ENCODE assay signal across 19 cellular contexts in genomic region chr12:89682284-89682683, GRCh38. TPM values are rescaled to one million over a fixed set of nuclear protein-coding genes. Genes with fewer than 3 reads are reported as not detected.
DNase-seq lines count a peak whose midpoint lies in the region; ATAC-seq, FAIRE-seq and TF ChIP-seq lines count a peak whose summit lies in the region.
"Had no signal": no experiment of that assay in that cellular context is flagged by ENCODE, and none has a peak within 500 bp of the region (broad histone marks: within the 10 kb centered on the region; RNA-seq: fewer than 3 reads in every experiment).

No MANE protein-coding gene starts in this region.

- TF ChIP-seq EP300 in K562 (IDR thresholded peaks at IDR 0.05; ENCODE audit: low read length), result no peak

- WGBS in K562 (ENCODE audit: insufficient coverage, low coverage, missing lambda C conversion rate), result 96% methylated on average over 3 of the region's 3 CpGs

- H3K4me2 ChIP-seq in K562 (ENCODE audit: insufficient read depth, low read length), result no peak overlapping the region
- H3K4me2 ChIP-seq: KMS-11 had no signal

- peak; percentile 57 for ATAC-seq in HG02610 (IDR thresholded peaks at IDR 0.05; ENCODE audit: unreplicated experiment)
- no peak for ATAC-seq in K562
- ATAC-seq in GM19328 (IDR thresholded peaks at IDR 0.05; ENCODE audit: unreplicated experiment), result no peak

- TF ChIP-seq CTCF in K562 (IDR thresholded peaks at IDR 0.05 in 2 of 3, conservative IDR thresholded peaks at IDR 0.05 in 1 of 3; ENCODE audit: insufficient read depth in 2 of 3, low read depth in 1 of 3, low read length in 3 of 3), result no peak

- peaks cover 4% of the 10 kb centered on the region for H3K36me3 ChIP-seq in K562 (ENCODE audit: control insufficient read depth, insufficient read depth, low read length)

- POLR2A ChIA-PET in K562 (lab: Yijun Ruan, JAX), result no interaction called here

- no peaks in the 10 kb centered on the region for H4K20me1 ChIP-seq in K562 (replicated peaks; ENCODE audit: control insufficient read depth, insufficient read depth, low read length)

- no peak for TF ChIP-seq RAD21 in K562 (CRISPR knock-in tag; conservative IDR thresholded peaks at IDR 0.05 in 1 of 2, IDR thresholded peaks at IDR 0.05 in 1 of 2)

- peaks cover 12% of the 10 kb centered on the region for H3K9me3 ChIP-seq in K562 (replicated peaks; ENCODE audit: control insufficient read depth, insufficient read depth, low read depth, low read length)

- no peak overlapping the region for H3K9ac ChIP-seq in K562 (ENCODE audit: insufficient read depth in 1 of 2, low read depth in 2 of 2, low read length in 2 of 2)
- H3K9ac ChIP-seq: GM23248, KMS-11 had no signal

- no peak overlapping the region for H3K4me3 ChIP-seq in K562
- H3K4me3 ChIP-seq: GM23248 had no signal

- FAIRE-seq in GM19239 (lab: Jason Lieb, UNC), result peak; percentile 85
- no peak for FAIRE-seq in K562 (lab: Jason Lieb, UNC)
- FAIRE-seq: A204.1, D721Med had no signal

- in situ Hi-C loops in K562 (cut with MboI), result no loop called here

- H3K9me1 ChIP-seq in K562 (ENCODE audit: control insufficient read depth, insufficient read depth, low read length), result no peaks in the 10 kb centered on the region

- intact Hi-C loops in K562 (cut with micrococcal nuclease), result no loop called here

- CTCF ChIA-PET in K562 (lab: Yijun Ruan, JAX; ENCODE audit: low intra/inter-chr PET ratio), result no interaction called here

- no peak for TF ChIP-seq POLR2A in K562 (conservative IDR thresholded peaks at IDR 0.05)

- no peak overlapping the region for H2AFZ ChIP-seq in K562 (ENCODE audit: low read depth, low read length)
- H2AFZ ChIP-seq: GM23248 had no signal

- BruUV-seq in K562 (replicated peaks; lab: Mats Ljungman, UMichigan), result no TSS peak

- peaks cover 99% of the 10 kb centered on the region for H3K79me2 ChIP-seq in K562 (ENCODE audit: control insufficient read depth, insufficient read depth, low read length)

- H3K4me1 ChIP-seq in K562 (replicated peaks in 1 of 2; ENCODE audit: control insufficient read depth in 2 of 2, insufficient read depth in 2 of 2, low read length in 2 of 2), result peaks cover 4 to 23% of the 10 kb centered on the region in 2 experiments; a peak in 4 of 5 replicates

- DNase-seq in GM19239 (ENCODE audit: insufficient read length, low spot score), result no peak
- DNase-seq in K562 (ENCODE audit: extremely low read depth in 1 of 4, low spot score in 3 of 4), result no peak
- DNase-seq in DMS114 treated with DMSO at 0.1 percent for 48 hours (lab: John Stamatoyannopoulos, UW; ENCODE audit: unreplicated experiment), result no peak
- no peak for DNase-seq in activated CD4-positive, alpha-beta T cell treated with anti-CD3 and anti-CD28 coated beads, Interleukin-2, amount 50 U/mL, for 1 hour
- DNase-seq: AML-193; Caco-2; CD4-positive, alpha-beta T cell; DMS153; DMS79; GDM1; GM23248; HCEC 1CT; HFFc6 had no signal

- H3K27me3 ChIP-seq in K562 (ENCODE audit: control insufficient read depth in 2 of 2, insufficient read depth in 2 of 2, low read length in 2 of 2), result no peaks in the 10 kb centered on the region

- no peak overlapping the region for H3K27ac ChIP-seq in K562 (ENCODE audit: extremely low read depth, low read depth, low read length)
- H3K27ac ChIP-seq: C4-2B, GM23248, KMS-11 had no signal

TF ChIP-seq in K562, 482 proteins besides CTCF, POLR2A, EP300 and RAD21:
- no peak for TF ChIP-seq ARHGAP35 (IDR thresholded peaks at IDR 0.05; ENCODE audit: partially characterized antibody)
- TF ChIP-seq HDGF (IDR thresholded peaks at IDR 0.05), result no peak
- peak in 1 of 2 experiments; percentile 83; a peak in 2 of 3 replicates for TF ChIP-seq CBX3 (IDR thresholded peaks at IDR 0.05; ENCODE audit: borderline replicate concordance in 1 of 2, low read length in 2 of 2)
- no peak for TF ChIP-seq MTA3 (IDR thresholded peaks at IDR 0.05; ENCODE audit: borderline replicate concordance)
- no peak for TF ChIP-seq BMI1 (IDR thresholded peaks at IDR 0.05; ENCODE audit: low read length)
- TF ChIP-seq XRCC5 (IDR thresholded peaks at IDR 0.05; ENCODE audit: low read depth, low read length), result no peak
- TF ChIP-seq ETS1 (conservative IDR thresholded peaks at IDR 0.05; ENCODE audit: control insufficient read depth, low read depth, low read length), result no peak
- no peak for TF ChIP-seq ZNF277 (CRISPR knock-in tag; IDR thresholded peaks at IDR 0.05; ENCODE audit: borderline replicate concordance)
- no peak for TF ChIP-seq SPI1 (IDR thresholded peaks at IDR 0.05; ENCODE audit: borderline replicate concordance, low read depth, low read length)
- peak in 1 of 2 experiments; percentile 56; a peak in 2 of 4 replicates for TF ChIP-seq KDM1A (IDR thresholded peaks at IDR 0.05)
- no peak for TF ChIP-seq TCF7 (IDR thresholded peaks at IDR 0.05; ENCODE audit: borderline replicate concordance)
- TF ChIP-seq GATA2 (CRISPR knock-in tag; IDR thresholded peaks at IDR 0.05), result no peak
- peak; percentile 87 for TF ChIP-seq RBM25 (IDR thresholded peaks at IDR 0.05; ENCODE audit: low read depth, low read length, severe bottlenecking)
- no peak for TF ChIP-seq RBM39 (optimal IDR thresholded peaks at IDR 0.05; ENCODE audit: low read depth, low read length)
- no peak for TF ChIP-seq ATF3 (IDR thresholded peaks at IDR 0.05)
- no peak for TF ChIP-seq ATF3 (CRISPR knock-in tag; conservative IDR thresholded peaks at IDR 0.05)
- TF ChIP-seq BDP1 (IDR thresholded peaks at IDR 0.05; ENCODE audit: insufficient read depth, insufficient read length), result no peak
- TF ChIP-seq SIN3B (IDR thresholded peaks at IDR 0.05; ENCODE audit: low read depth), result no peak
- TF ChIP-seq IRF2 (CRISPR knock-in tag; IDR thresholded peaks at IDR 0.05), result no peak

RNA-seq across cellular contexts. Expression of gene ATP2B1, which starts 26.4 kb away (rescaled TPM):
- total RNA-seq in K562 (2011; cell fraction: chromatin; rRNA removed; ENCODE audit: low replicate concordance), result 36.0 and 177 TPM in 2 replicates
- 21.2 and 30.4 TPM in 2 replicates for total RNA-seq in K562 (2011; cell fraction: nucleolus; rRNA removed)
- total RNA-seq in K562 (2011; cell fraction: nucleoplasm; rRNA removed), result 57.1 and 97.8 TPM in 2 replicates
- total RNA-seq in K562 (2014; rRNA removed) (15.4 and 27.9 TPM in 2 replicates), K562 (2014; rRNA removed; fragmentation: Illumina TruSeq; extraction: Trizol) (38.3 and 45.9 TPM in 2 replicates), K562 (2015; rRNA removed; fragmentation: Illumina TruSeq; extraction: Trizol) (35.0 and 39.0 TPM in 2 replicates), K562 (2021) (27.5 and 27.8 TPM in 2 replicates)
- polyA plus RNA-seq in K562 (2011; rRNA removed) (17.5 and 22.7 TPM in 2 replicates), K562 (2014; fragmentation: Illumina TruSeq; extraction: Trizol) (26.1 and 28.5 TPM in 2 replicates), K562 (2014; fragmentation: Nextera tagmentation; extraction: Ambion mirVana) (1 to 10 TPM; 8.6 to 9.7 TPM), K562 (2014; rRNA removed) (16.2 and 26.5 TPM in 2 replicates)
- 3.3 and 7.2 TPM in 2 replicates for polyA plus RNA-seq in K562 (2011; cell fraction: cytosol; rRNA removed)
- polyA plus RNA-seq in K562 (2011; cell fraction: nucleus; rRNA removed), result 19.0 and 29.5 TPM in 2 replicates
- polyA plus RNA-seq in K562 (2012), result 12.7 and 20.0 TPM in 2 replicates
- polyA minus RNA-seq in K562 (2011; rRNA and poly(A)+ RNA removed), result 50.0 and 57.4 TPM in 2 replicates
- polyA minus RNA-seq in K562 (2011; cell fraction: cytosol; rRNA and poly(A)+ RNA removed), result 18.1 and 19.4 TPM in 2 replicates
- polyA minus RNA-seq in K562 (2011; cell fraction: nucleus; rRNA and poly(A)+ RNA removed), result 27.1 and 50.1 TPM in 2 replicates
